Comparison of ENCODE assay signal across 20 cellular contexts in the genomic region with DNA sequence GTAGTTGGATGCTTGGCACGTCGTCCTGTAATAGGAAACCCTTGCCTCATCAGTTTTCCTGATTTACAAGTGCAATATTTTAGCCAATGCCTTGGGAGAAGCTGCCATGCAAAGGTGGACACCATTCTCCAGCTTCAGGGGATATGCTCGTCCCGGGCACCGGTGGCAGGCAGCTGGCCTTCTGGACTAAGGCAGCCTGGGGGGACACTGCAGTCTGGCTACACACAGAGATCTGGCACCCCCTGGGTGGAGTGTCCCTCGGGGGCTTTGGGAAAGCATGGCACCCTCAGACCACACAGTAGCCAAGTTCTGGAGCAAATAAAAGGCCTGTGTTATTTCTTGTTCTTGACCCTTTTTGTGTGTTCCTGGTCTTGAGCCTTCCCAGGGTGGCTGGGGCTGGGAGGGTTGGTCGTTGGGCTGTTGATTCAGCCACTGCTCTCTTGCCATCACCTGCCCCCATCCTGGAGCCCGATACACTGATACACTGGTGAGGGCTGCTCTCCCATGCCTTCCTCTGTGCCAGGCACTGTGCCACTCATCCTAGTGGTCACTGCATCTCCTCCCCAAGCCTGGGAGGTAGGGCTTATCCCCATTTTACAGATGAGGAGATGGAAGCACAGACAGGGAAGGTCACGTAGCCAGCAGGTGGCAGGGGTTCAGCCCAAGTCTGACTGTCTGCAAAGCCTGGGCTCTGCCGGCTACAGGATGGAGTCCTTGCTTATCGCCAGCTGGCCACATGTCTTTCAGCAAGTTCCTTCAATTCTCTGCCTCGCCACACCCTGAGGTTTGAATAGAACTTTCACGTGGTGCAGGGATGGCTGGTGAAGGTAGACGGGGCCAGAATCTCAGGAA.
DNase-seq lines count a peak whose midpoint lies in the region; ATAC-seq, FAIRE-seq and TF ChIP-seq lines count a peak whose summit lies in the region.
"Had no signal": no experiment of that assay in that cellular context is flagged by ENCODE, and none has a peak within 500 bp of the region (broad histone marks: within the 10 kb centered on the region; RNA-seq: fewer than 3 reads in every experiment).

No MANE protein-coding gene starts in this region.

- 58% methylated on average over 14 of the region's 14 CpGs for WGBS in right cardiac atrium
- 73 to 82% (median 75%) methylated on average over 14 of the region's 14 CpGs for WGBS in spleen, 5 donors

- no peaks in the 10 kb centered on the region for H3K27me3 ChIP-seq in astrocyte (ENCODE audit: insufficient read depth, low read length)
- H3K27me3 ChIP-seq in right cardiac atrium (ENCODE audit: control insufficient read depth, insufficient read depth): no peaks in the 10 kb centered on the region
- H3K27me3 ChIP-seq in spleen (replicated peaks in 1 of 7): no peaks in the 10 kb centered on the region
- H3K27me3 ChIP-seq: testis had no signal

- H3K4me3 ChIP-seq in astrocyte (ENCODE audit: insufficient read depth, low read depth, low read length) (peak overlapping the region; percentile 18), right cardiac atrium (ENCODE audit: low read length) (peak overlapping the region; percentile 3), spleen (peak overlapping the region in 1 of 8 donors; percentile 70)
- H3K4me3 ChIP-seq: SK-N-MC, testis had no signal

- peaks cover 53% of the 10 kb centered on the region for H4K20me1 ChIP-seq in astrocyte (ENCODE audit: insufficient read depth, low read length)

- TF ChIP-seq CTCF in HFFc6 (IDR thresholded peaks at IDR 0.05) (peak; percentile 32; the same call in 1 of the 2 replicates), astrocyte (IDR thresholded peaks at IDR 0.05; ENCODE audit: insufficient read depth, low read depth, low read length) (no peak), spleen (IDR thresholded peaks at IDR 0.05 in 8 of 11, conservative IDR thresholded peaks at IDR 0.05 in 3 of 11) (no peak)

- H3K4me1 Mint-ChIP-seq in HFFc6 (ENCODE audit: low read depth): peaks cover 87% of the 10 kb centered on the region
- peaks cover 54% of the 10 kb centered on the region for H3K4me1 Mint-ChIP-seq in astrocyte (ENCODE audit: low read depth, unreplicated experiment)
- peaks cover 30% of the 10 kb centered on the region for H3K4me1 Mint-ChIP-seq in activated T-cell treated with anti-CD3 and anti-CD28 coated beads, Interleukin-2, amount 50 U/mL, for 24 hours (ENCODE audit: low read depth)

- H3K36me3 Mint-ChIP-seq in HFFc6 (ENCODE audit: low read depth): peaks cover 29% of the 10 kb centered on the region
- H3K36me3 Mint-ChIP-seq in astrocyte (ENCODE audit: low read depth, unreplicated experiment): peaks cover 15% of the 10 kb centered on the region
- peaks cover 52% of the 10 kb centered on the region for H3K36me3 Mint-ChIP-seq in activated T-cell treated with anti-CD3 and anti-CD28 coated beads, Interleukin-2, amount 50 U/mL, for 24 hours (ENCODE audit: low read depth)
- H3K36me3 Mint-ChIP-seq: activated naive CD8-positive, alpha-beta T cell had no signal

- TF ChIP-seq POLR2A in spleen (IDR thresholded peaks at IDR 0.05): no peak

- intact Hi-C loops in right cardiac atrium (cut with DNase I): no loop called here
- intact Hi-C loops in spleen (cut with DNase I; ENCODE audit: low total_unique reads): no loop called here

- H3K4me1 ChIP-seq in astrocyte (ENCODE audit: insufficient read depth, low read length): peaks cover 80% of the 10 kb centered on the region
- peaks cover 27% of the 10 kb centered on the region for H3K4me1 ChIP-seq in right cardiac atrium (ENCODE audit: control insufficient read depth, insufficient read depth, low read length)
- peaks cover 13 to 94% (median 64%) of the 10 kb centered on the region in 6 donors for H3K4me1 ChIP-seq in spleen

- H3K9me3 Mint-ChIP-seq in HFFc6: no peaks in the 10 kb centered on the region
- no peaks in the 10 kb centered on the region for H3K9me3 Mint-ChIP-seq in astrocyte (ENCODE audit: unreplicated experiment)
- H3K9me3 Mint-ChIP-seq in activated T-cell treated with anti-CD3 and anti-CD28 coated beads, Interleukin-2, amount 50 U/mL, for 24 hours: no peaks in the 10 kb centered on the region

- ATAC-seq in right cardiac atrium (no peak), GM21381 (IDR thresholded peaks at IDR 0.05; ENCODE audit: unreplicated experiment) (no peak)
- ATAC-seq: left colon had no signal

- no peak overlapping the region for H2AFZ ChIP-seq in astrocyte (ENCODE audit: low read depth, low read length)

- H3K27me3 Mint-ChIP-seq in HFFc6 (ENCODE audit: insufficient read depth) (peaks cover 9% of the 10 kb centered on the region), astrocyte (ENCODE audit: low read depth, unreplicated experiment) (no peaks in the 10 kb centered on the region)
- H3K27me3 Mint-ChIP-seq in activated T-cell treated with anti-CD3 and anti-CD28 coated beads, Interleukin-2, amount 50 U/mL, for 24 hours: no peaks in the 10 kb centered on the region
- H3K27me3 Mint-ChIP-seq: activated naive CD8-positive, alpha-beta T cell had no signal

- peaks cover 16% of the 10 kb centered on the region for H3K36me3 ChIP-seq in astrocyte (ENCODE audit: insufficient read depth, low read length)
- peaks cover 10 to 69% (median 43%) of the 10 kb centered on the region in 6 donors for H3K36me3 ChIP-seq in spleen

- H3K27ac Mint-ChIP-seq in HFFc6: peak overlapping the region; percentile 93
- no peak overlapping the region for H3K27ac Mint-ChIP-seq in astrocyte (ENCODE audit: unreplicated experiment)
- H3K27ac Mint-ChIP-seq in activated T-cell treated with anti-CD3 and anti-CD28 coated beads, Interleukin-2, amount 50 U/mL, for 24 hours: no peak overlapping the region
- H3K27ac Mint-ChIP-seq: activated naive CD8-positive, alpha-beta T cell had no signal

- peaks cover 55% of the 10 kb centered on the region for H3K79me2 ChIP-seq in astrocyte (ENCODE audit: insufficient read depth, low read length)

- FAIRE-seq in astrocyte (lab: Jason Lieb, UNC): no peak
- FAIRE-seq: bronchial epithelial cell had no signal

- peak overlapping the region; percentile 94 for H3K4me2 ChIP-seq in astrocyte (ENCODE audit: low read length)

- DNase-seq in HFFc6: no peak
- no peak for DNase-seq in astrocyte (ENCODE audit: low read depth)
- peak in 1 of 3 donors; percentile 59 for DNase-seq in right cardiac atrium
- peak; percentile 70 for DNase-seq in spleen
- DNase-seq in activated T-cell treated with anti-CD3 and anti-CD28 coated beads, Interleukin-2, amount 50 U/mL, for 24 hours: no peak
- no peak for DNase-seq in activated gamma-delta T cell (lab: John Stamatoyannopoulos, UW)
- DNase-seq: activated CD4-positive, alpha-beta T cell treated with anti-CD3 and anti-CD28 coated beads, Interleukin-2, amount 50 U/mL, for 1 hour; activated T-cell treated with anti-CD3 and anti-CD28 coated beads, Interleukin-2, amount 50 U/mL, for 1 hour; left colon; NCI-H2107; NCI-H524 treated with DMSO at 0.1 percent for 48 hours; occipital lobe; stimulated activated CD4-positive, alpha-beta T cell treated with anti-CD3 and anti-CD28 coated beads, Interleukin-4, amount 100 ng/mL, for 4 hours; stimulated activated CD8-positive, alpha-beta memory T cell treated with anti-CD3 and anti-CD28 coated beads, Interleukin-4, amount 100 ng/mL, for 48 hours; testis had no signal

- H3K4me3 Mint-ChIP-seq in HFFc6: peak overlapping the region; percentile 22
- peak overlapping the region; percentile 66 for H3K4me3 Mint-ChIP-seq in astrocyte (ENCODE audit: unreplicated experiment)
- no peak overlapping the region for H3K4me3 Mint-ChIP-seq in activated T-cell treated with anti-CD3 and anti-CD28 coated beads, Interleukin-2, amount 50 U/mL, for 24 hours
- H3K4me3 Mint-ChIP-seq: activated naive CD8-positive, alpha-beta T cell had no signal

- H3K9me3 ChIP-seq in astrocyte (ENCODE audit: insufficient read depth, low read depth, low read length): no peaks in the 10 kb centered on the region
- no peaks in the 10 kb centered on the region for H3K9me3 ChIP-seq in right cardiac atrium (ENCODE audit: control insufficient read depth, low read length)
- H3K9me3 ChIP-seq in spleen: no peaks in the 10 kb centered on the region
- H3K9me3 ChIP-seq: testis had no signal

- H3K27ac ChIP-seq in astrocyte (ENCODE audit: low read depth, low read length) (peak overlapping the region; percentile 98), right cardiac atrium (ENCODE audit: low read length) (peak overlapping the region; percentile 19), spleen (peak overlapping the region in 1 of 8 donors; percentile 14)
- H3K27ac ChIP-seq: C4-2B, SK-N-MC, testis had no signal

- peak overlapping the region; percentile 81 for H3K9ac ChIP-seq in astrocyte (ENCODE audit: low read length)
